ENCODE assay signal across 18 cellular contexts in the genomic region with DNA sequence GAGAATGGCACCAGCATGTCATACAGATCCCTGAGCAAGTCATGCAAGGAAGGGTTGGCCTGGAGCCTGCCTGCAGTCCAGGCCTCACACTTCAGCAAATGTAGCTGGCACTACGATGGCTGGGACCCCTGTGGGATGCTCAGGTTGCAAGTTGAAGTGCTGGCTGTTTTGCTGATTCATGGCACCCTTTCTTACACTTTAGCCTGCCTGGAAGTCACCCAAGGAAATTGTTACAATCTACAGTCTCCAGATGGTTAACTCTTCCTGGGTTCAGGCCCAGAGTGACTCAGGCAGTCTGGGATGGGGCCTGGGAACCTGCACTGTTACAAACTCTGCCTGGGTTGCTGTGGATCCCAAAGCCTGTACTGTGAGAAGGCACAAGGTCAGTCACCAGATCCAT.
A peak's percentile ranks its signal among the peaks of the same experiment; 100 is the strongest.
DNase-seq lines count a peak whose midpoint lies in the region; ATAC-seq and TF ChIP-seq lines count a peak whose summit lies in the region.
"Had no signal": no experiment of that assay in that cellular context is flagged by ENCODE, and none has a peak within 500 bp of the region (broad histone marks: within the 10 kb centered on the region; RNA-seq: fewer than 3 reads in every experiment).

No MANE protein-coding gene starts in this region.

- H3K27me3 ChIP-seq in sigmoid colon: peaks cover 0 to 20% (median 0%) of the 10 kb centered on the region in 3 donors
- H3K27me3 ChIP-seq in right cardiac atrium (ENCODE audit: control insufficient read depth, insufficient read depth): no peaks in the 10 kb centered on the region
- H3K27me3 ChIP-seq: SJSA1 had no signal

- no peaks in the 10 kb centered on the region for H3K9me3 ChIP-seq in sigmoid colon
- H3K9me3 ChIP-seq in right cardiac atrium (ENCODE audit: control insufficient read depth, low read length): no peaks in the 10 kb centered on the region
- H3K9me3 ChIP-seq: HAP-1, SJSA1 had no signal

- no peak for ATAC-seq in right cardiac atrium
- ATAC-seq: Right ventricle myocardium inferior had no signal

- H3K36me3 ChIP-seq in sigmoid colon: no peaks in the 10 kb centered on the region
- H3K36me3 ChIP-seq: HAP-1, SJSA1 had no signal

- intact Hi-C loops in sigmoid colon (cut with DNase I): no loop called here
- intact Hi-C loops in right cardiac atrium (cut with DNase I): no loop called here

- no peak for TF ChIP-seq EP300 in sigmoid colon (IDR thresholded peaks at IDR 0.05)

- WGBS in sigmoid colon, 2 donors: 21 to 37% methylated on average over 1 of the region's 1 CpG
- 29% methylated on average over 1 of the region's 1 CpG for WGBS in right cardiac atrium

- TF ChIP-seq POLR2A in sigmoid colon (IDR thresholded peaks at IDR 0.05): no peak

- TF ChIP-seq CTCF in coronary artery (IDR thresholded peaks at IDR 0.05) (no peak), fibroblast of the aortic adventitia (IDR thresholded peaks at IDR 0.05; ENCODE audit: insufficient read depth, low read length) (no peak), sigmoid colon (IDR thresholded peaks at IDR 0.05) (no peak)

- H3K4me1 ChIP-seq in sigmoid colon (no peaks in the 10 kb centered on the region), right cardiac atrium (ENCODE audit: control insufficient read depth, insufficient read depth, low read length) (no peaks in the 10 kb centered on the region)
- H3K4me1 ChIP-seq: HAP-1, SJSA1 had no signal

- H3K4me3 ChIP-seq in coronary artery (no peak overlapping the region), fibroblast of the aortic adventitia (ENCODE audit: low read depth, low read length) (no peak overlapping the region), sigmoid colon (no peak overlapping the region), right cardiac atrium (ENCODE audit: low read length) (no peak overlapping the region)
- H3K4me3 ChIP-seq: HAP-1, SJSA1 had no signal

- DNase-seq in Daoy (ENCODE audit: low read depth): peak; percentile 37
- peak; percentile 3 for DNase-seq in GM04504 (ENCODE audit: low read depth)
- peak; percentile 53 for DNase-seq in coronary artery (ENCODE audit: low spot score)
- DNase-seq in fibroblast of the aortic adventitia (ENCODE audit: low read depth): peak; percentile 37
- DNase-seq in dedifferentiated amniotic fluid mesenchymal stem cell (ENCODE audit: extremely low spot score): no peak
- DNase-seq in sigmoid colon: no peak
- no peak for DNase-seq in right cardiac atrium
- no peak for DNase-seq in occipital lobe (lab: John Stamatoyannopoulos, UW)
- DNase-seq: CD4-positive, CD25-positive, alpha-beta regulatory T cell; DND-41; KBM-7; NCI-H1105 treated with DMSO at 0.1 percent for 48 hours; NCI-H2081; NCI-H526 treated with DMSO at 0.1 percent for 48 hours; OCI-M1 had no signal

- no peak overlapping the region for H3K27ac ChIP-seq in coronary artery
- H3K27ac ChIP-seq in sigmoid colon: no peak overlapping the region
- no peak overlapping the region for H3K27ac ChIP-seq in right cardiac atrium (ENCODE audit: low read length)
- H3K27ac ChIP-seq: SJSA1 had no signal

Comparison
In these comparisons a context has a peak if more than half of its experiments do, and no peak if none do; other contexts are left out.
1. DNase-seq: peak in Daoy (single experiment), GM04504 (single experiment), coronary artery (single experiment) and fibroblast of the aortic adventitia (single experiment); none in dedifferentiated amniotic fluid mesenchymal stem cell (single experiment), sigmoid colon (single experiment), right cardiac atrium (0 of 3) and occipital lobe (single experiment).